ENCODE assay signal across 17 cellular contexts in genomic region chr1:208006258-208006920, GRCh38.
DNase-seq lines count a peak whose midpoint lies in the region; ATAC-seq, FAIRE-seq and TF ChIP-seq lines count a peak whose summit lies in the region.
"Had no signal": no experiment of that assay in that cellular context is flagged by ENCODE, and none has a peak within 500 bp of the region (broad histone marks: within the 10 kb centered on the region; RNA-seq: fewer than 3 reads in every experiment).

No MANE protein-coding gene starts in this region.

- H3K9me3 ChIP-seq in HepG2 (ENCODE audit: low read length) (no peaks in the 10 kb centered on the region), right lobe of liver (no peaks in the 10 kb centered on the region), SK-N-SH (no peaks in the 10 kb centered on the region)
- H3K9me3 ChIP-seq: BLaER1, Caco-2, HAP-1 had no signal

- no peak for FAIRE-seq in HepG2 (lab: Jason Lieb, UNC)
- FAIRE-seq: A204.1, H1 had no signal

- H3K27ac ChIP-seq in HepG2 (ENCODE audit: extremely low read length, insufficient read depth, low read length), result no peak overlapping the region
- H3K27ac ChIP-seq in right lobe of liver, result no peak overlapping the region
- H3K27ac ChIP-seq in SK-N-SH (ENCODE audit: low read depth in 2 of 2, low read length in 1 of 2), result peak overlapping the region; percentile 53 to 97
- H3K27ac ChIP-seq: BLaER1 had no signal

- H3K4me3 ChIP-seq in HepG2 (replicated peaks in 1 of 3; ENCODE audit: insufficient read depth in 1 of 3, low read depth in 2 of 3, low read length in 3 of 3) (no peak overlapping the region), right lobe of liver (no peak overlapping the region), SK-N-SH (ENCODE audit: low read depth in 2 of 2, low read length in 1 of 2) (no peak overlapping the region)
- H3K4me3 ChIP-seq: BLaER1, HAP-1 had no signal

- BruUV-seq in HepG2 (replicated peaks; lab: Mats Ljungman, UMichigan), result no TSS peak

- POLR2A ChIA-PET in HepG2 (lab: Yijun Ruan, JAX) (no interaction called here), SK-N-SH (lab: Yijun Ruan, JAX) (no interaction called here)

- TF ChIP-seq POLR2A in HepG2 (IDR thresholded peaks at IDR 0.05; ENCODE audit: insufficient read depth in 1 of 2, low read depth in 2 of 2, low read length in 2 of 2), result no peak
- no peak for TF ChIP-seq POLR2A in right lobe of liver (IDR thresholded peaks at IDR 0.05)

- intact Hi-C loops in HepG2 (cut with micrococcal nuclease; ENCODE audit: unreplicated experiment) (no loop called here), right lobe of liver (cut with DNase I) (no loop called here)

- H3K4me1 ChIP-seq in HepG2 (ENCODE audit: insufficient read depth, low read length), result no peaks in the 10 kb centered on the region
- H3K4me1 ChIP-seq in right lobe of liver, result no peaks in the 10 kb centered on the region
- peaks cover 17 to 18% of the 10 kb centered on the region in 2 experiments for H3K4me1 ChIP-seq in SK-N-SH (ENCODE audit: control insufficient read depth in 1 of 2, insufficient read depth in 2 of 2, low read depth in 1 of 2, low read length in 1 of 2)
- H3K4me1 ChIP-seq: Caco-2, HAP-1 had no signal

- WGBS in HepG2 (ENCODE audit: low lambda C conversion rate), result 5% methylated on average over 2 of the region's 2 CpGs
- 79% methylated on average over 2 of the region's 2 CpGs for WGBS in right lobe of liver (ENCODE audit: insufficient coverage, low coverage, low lambda C conversion rate, missing lambda C conversion rate)
- 93% methylated on average over 2 of the region's 2 CpGs for WGBS in SK-N-SH (ENCODE audit: low lambda C conversion rate)

- in situ Hi-C loops in HepG2 (cut with HindIII; ENCODE audit: extremely low pct_ligation_motif_present, low pct_unique_long_range_greater_than_20kb), result loop anchor here (25.0 kb wide), 2 partner anchors 631 to 1206 kb away; no protein-coding TSS in a partner anchor

- H3F3A ChIP-seq in SK-N-SH (replicated peaks; ENCODE audit: insufficient read depth), result peaks cover 37% of the 10 kb centered on the region

- no peaks in the 10 kb centered on the region for H3K9me3 Mint-ChIP-seq in endothelial cell (ENCODE audit: unreplicated experiment)
- H3K9me3 Mint-ChIP-seq: CD8-positive, alpha-beta memory T cell had no signal

- TF ChIP-seq RAD21 in HepG2 (CRISPR knock-in tag; IDR thresholded peaks at IDR 0.05), result no peak
- no peak for TF ChIP-seq RAD21 in SK-N-SH (IDR thresholded peaks at IDR 0.05; ENCODE audit: low read length)

- DNase-seq in HepG2 (ENCODE audit: low spot score), result no peak
- DNase-seq in right lobe of liver, result no peak
- no peak for DNase-seq in SK-N-SH
- no peak for DNase-seq in endothelial cell (ENCODE audit: low spot score)
- no peak for DNase-seq in NCI-H524 (lab: John Stamatoyannopoulos, UW)
- no peak for DNase-seq in activated CD4-positive, alpha-beta T cell treated with anti-CD3 and anti-CD28 coated beads, Interleukin-2, amount 50 U/mL, for 1 hour
- DNase-seq: AML-193; Caco-2; CD8-positive, alpha-beta memory T cell; DND-41; GDM1; IMR-90 had no signal

- H2AFZ ChIP-seq in HepG2 (ENCODE audit: low read length), result no peak overlapping the region
- H2AFZ ChIP-seq in SK-N-SH (ENCODE audit: low read depth), result no peak overlapping the region

- CTCF ChIA-PET in HepG2 (lab: Yijun Ruan, JAX; ENCODE audit: low intra/inter-chr PET ratio, low total read pairs), result no interaction called here
- CTCF ChIA-PET in SK-N-SH (lab: Yijun Ruan, JAX), result interaction anchor here (1.0 to 5.2 kb wide), 4 partner anchors 8 to 121 kb away, joined by 3 to 36 read pairs (median 17); no protein-coding TSS in a partner anchor

- H3K36me3 ChIP-seq in HepG2 (replicated peaks in 1 of 2; ENCODE audit: control insufficient read depth in 1 of 2, insufficient read depth in 2 of 2, low read length in 2 of 2) (no peaks in the 10 kb centered on the region), right lobe of liver (no peaks in the 10 kb centered on the region), SK-N-SH (replicated peaks in 1 of 2; ENCODE audit: control insufficient read depth in 1 of 2, insufficient read depth in 2 of 2, low read length in 1 of 2) (no peaks in the 10 kb centered on the region)
- H3K36me3 ChIP-seq: BLaER1, HAP-1 had no signal

- H3K4me1 Mint-ChIP-seq in endothelial cell (ENCODE audit: unreplicated experiment), result peaks cover 4% of the 10 kb centered on the region
- H3K4me1 Mint-ChIP-seq: CD8-positive, alpha-beta memory T cell had no signal

- H3K9me2 ChIP-seq in SK-N-SH, result no peaks in the 10 kb centered on the region

- H3K9ac ChIP-seq in HepG2 (ENCODE audit: insufficient read depth, low read depth, low read length) (no peak overlapping the region), SK-N-SH (peak overlapping the region; percentile 66; the same call in 1 of the 2 replicates)
- H3K9ac ChIP-seq: BLaER1 had no signal

- no peak for ATAC-seq in HepG2
- no peak for ATAC-seq in right lobe of liver
- no peak for ATAC-seq in HG02840 (IDR thresholded peaks at IDR 0.05; ENCODE audit: low FRiP score, unreplicated experiment)

- H3K4me2 ChIP-seq in HepG2 (ENCODE audit: low read depth, low read length) (no peak overlapping the region), SK-N-SH (peak overlapping the region; percentile 62; the same call in 1 of the 2 replicates)
- H3K4me2 ChIP-seq: BLaER1 had no signal

- TF ChIP-seq CTCF in HepG2 (CRISPR knock-in tag; IDR thresholded peaks at IDR 0.05) (no peak), right lobe of liver (IDR thresholded peaks at IDR 0.05) (no peak), SK-N-SH (IDR thresholded peaks at IDR 0.05) (no peak), endothelial cell (IDR thresholded peaks at IDR 0.05; ENCODE audit: unreplicated experiment) (no peak)

- H3K36me3 Mint-ChIP-seq in endothelial cell (ENCODE audit: low read depth, unreplicated experiment), result no peaks in the 10 kb centered on the region
- H3K36me3 Mint-ChIP-seq: CD8-positive, alpha-beta memory T cell had no signal

- no peak overlapping the region for H3K4me3 Mint-ChIP-seq in endothelial cell (ENCODE audit: unreplicated experiment)
- H3K4me3 Mint-ChIP-seq: CD8-positive, alpha-beta memory T cell had no signal

- H3K27me3 Mint-ChIP-seq in endothelial cell (ENCODE audit: unreplicated experiment), result peaks cover 4% of the 10 kb centered on the region

- H3K27me3 ChIP-seq in HepG2 (ENCODE audit: control insufficient read depth in 1 of 2, insufficient read depth in 2 of 2, low read length in 2 of 2) (peaks cover 0 to 6% of the 10 kb centered on the region in 2 experiments; a peak in 2 of 5 replicates), right lobe of liver (no peaks in the 10 kb centered on the region), SK-N-SH (ENCODE audit: insufficient read depth) (no peaks in the 10 kb centered on the region)
- H3K27me3 ChIP-seq: BLaER1 had no signal

- H4K20me1 ChIP-seq in HepG2 (ENCODE audit: insufficient read depth, low read length), result no peaks in the 10 kb centered on the region
- no peaks in the 10 kb centered on the region for H4K20me1 ChIP-seq in SK-N-SH (ENCODE audit: insufficient read depth)
- H4K20me1 ChIP-seq: BLaER1 had no signal

- H3K79me2 ChIP-seq in HepG2 (ENCODE audit: insufficient read depth, low read length), result no peaks in the 10 kb centered on the region
- H3K79me2 ChIP-seq in SK-N-SH (ENCODE audit: insufficient read depth), result no peaks in the 10 kb centered on the region

- peak overlapping the region; percentile 9 for H3K27ac Mint-ChIP-seq in endothelial cell (ENCODE audit: unreplicated experiment)

- no peak for TF ChIP-seq EP300 in HepG2 (IDR thresholded peaks at IDR 0.05; ENCODE audit: low read depth in 2 of 2, low read length in 2 of 2)
- TF ChIP-seq EP300 in HepG2 (CRISPR knock-in tag; IDR thresholded peaks at IDR 0.05; ENCODE audit: borderline replicate concordance), result no peak
- TF ChIP-seq EP300 in SK-N-SH (IDR thresholded peaks at IDR 0.05; ENCODE audit: borderline replicate concordance in 1 of 2, low read depth in 1 of 2, low read length in 1 of 2), result no peak

TF ChIP-seq in HepG2, 621 proteins besides CTCF, POLR2A, EP300 and RAD21:
- TF ChIP-seq ZNF431 (CRISPR knock-in tag; IDR thresholded peaks at IDR 0.05; ENCODE audit: borderline replicate concordance, low read depth) (no peak), STAG1 (CRISPR knock-in tag; IDR thresholded peaks at IDR 0.05) (no peak), PHF20 (CRISPR knock-in tag; IDR thresholded peaks at IDR 0.05) (no peak), HOMEZ (CRISPR knock-in tag; IDR thresholded peaks at IDR 0.05; ENCODE audit: low read depth) (no peak), LCORL (IDR thresholded peaks at IDR 0.05) (0 out of 2 replicates have a peak, but pooled peaks have one; percentile 18), LCORL (CRISPR knock-in tag; IDR thresholded peaks at IDR 0.05) (no peak)
TF ChIP-seq in HepG2: peak in this region for 1.

TF ChIP-seq in SK-N-SH, 30 proteins besides CTCF, POLR2A, EP300 and RAD21:
- TF ChIP-seq TEAD4 (IDR thresholded peaks at IDR 0.05; ENCODE audit: borderline replicate concordance, insufficient read depth), result no peak
- TF ChIP-seq NFIC (IDR thresholded peaks at IDR 0.05; ENCODE audit: borderline replicate concordance), result 0 out of 2 replicates have a peak, but pooled peaks have one; percentile 12

Comparison
In these comparisons a context has a peak if more than half of its experiments do, and no peak if none do; other contexts are left out.
1. H3K27ac ChIP-seq: peak in SK-N-SH (2 of 2); none in HepG2 (single experiment) and right lobe of liver (0 of 3).
2. Of the 25 proteins assayed by ChIP-seq in both HepG2 and SK-N-SH: peak only in HepG2: none; only in SK-N-SH: NFIC; in both: none; in neither: 24.